In genomic region chr7:35818513-35818912, GRCh38 we compare ENCODE assay signal across 18 cellular contexts. TPM values are rescaled to one million over a fixed set of nuclear protein-coding genes. Genes with fewer than 3 reads are reported as not detected.
DNase-seq lines count a peak whose midpoint lies in the region; ATAC-seq and TF ChIP-seq lines count a peak whose summit lies in the region.
"Had no signal": no experiment of that assay in that cellular context is flagged by ENCODE, and none has a peak within 500 bp of the region (broad histone marks: within the 10 kb centered on the region; RNA-seq: fewer than 3 reads in every experiment).

No MANE protein-coding gene starts in this region.

- H3K27ac Mint-ChIP-seq in CD8-positive, alpha-beta T cell, result peak overlapping the region; percentile 17
- H3K27ac Mint-ChIP-seq in H9 (peak overlapping the region in 2 of 3 experiments; percentile 8 to 37; a peak in 2 of 7 replicates), progenitor cell of endocrine pancreas (peak overlapping the region; percentile 3)
- H3K27ac Mint-ChIP-seq in activated naive CD8-positive, alpha-beta T cell treated with anti-CD3 and anti-CD28 coated beads for 36 hours, result peak overlapping the region; percentile 86

- no peaks in the 10 kb centered on the region for H3K27me3 ChIP-seq in CD8-positive, alpha-beta T cell (ENCODE audit: insufficient read depth, low read length)
- no peaks in the 10 kb centered on the region for H3K27me3 ChIP-seq in H9 (ENCODE audit: insufficient read depth, low read length)
- H3K27me3 ChIP-seq: heart right ventricle had no signal

- H3K9ac ChIP-seq in H9 (ENCODE audit: extremely low read depth, insufficient read length, low read length), result no peak overlapping the region

- H3K27me3 Mint-ChIP-seq in CD8-positive, alpha-beta T cell (ENCODE audit: low read depth), result no peaks in the 10 kb centered on the region
- H3K27me3 Mint-ChIP-seq in H9 (ENCODE audit: low read depth) (no peaks in the 10 kb centered on the region), progenitor cell of endocrine pancreas (no peaks in the 10 kb centered on the region)
- H3K27me3 Mint-ChIP-seq in activated naive CD8-positive, alpha-beta T cell treated with anti-CD3 and anti-CD28 coated beads for 36 hours, result no peaks in the 10 kb centered on the region

- POLR2A ChIA-PET in CD8-positive, alpha-beta T cell (lab: Charles Lee), result interaction anchor here (0.8 kb wide), 1 partner anchor 14 kb away, joined by 3 read pairs; no protein-coding TSS in a partner anchor

- H4K5ac ChIP-seq in H9 (ENCODE audit: insufficient read length, low read depth, low read length), result no peak overlapping the region

- no peak overlapping the region for H3K4me3 ChIP-seq in CD8-positive, alpha-beta T cell (ENCODE audit: low read depth, low read length)
- H3K4me3 ChIP-seq: coronary artery, heart right ventricle had no signal

- no peak overlapping the region for H2BK120ac ChIP-seq in H9 (ENCODE audit: low read depth, low read length, poor library complexity, severe bottlenecking)

- H3K23ac ChIP-seq in H9 (ENCODE audit: insufficient read length, low read depth, low read length), result no peak overlapping the region

- no peak overlapping the region for H3T11ph ChIP-seq in H9 (ENCODE audit: low read length)

- no peak for TF ChIP-seq CTCF in CD8-positive, alpha-beta T cell (IDR thresholded peaks at IDR 0.05)
- TF ChIP-seq CTCF in H9 (conservative IDR thresholded peaks at IDR 0.05) (no peak), progenitor cell of endocrine pancreas (IDR thresholded peaks at IDR 0.05; ENCODE audit: unreplicated experiment) (no peak), omental fat pad (IDR thresholded peaks at IDR 0.05) (no peak)

- DNase-seq in CD8-positive, alpha-beta T cell, result no peak
- no peak for DNase-seq in H9
- no peak for DNase-seq in activated naive CD8-positive, alpha-beta T cell treated with anti-CD3 and anti-CD28 coated beads for 36 hours
- no peak for DNase-seq in progenitor cell of endocrine pancreas (ENCODE audit: low spot score, unreplicated experiment)
- DNase-seq in LoVo (ENCODE audit: low spot score), result no peak
- DNase-seq in stimulated activated CD4-positive, alpha-beta T cell treated with anti-CD3 and anti-CD28 coated beads, Interleukin-15, amount 100 ng/mL, for 24 hours, result no peak
- no peak for DNase-seq in omental fat pad (ENCODE audit: low spot score)
- DNase-seq: activated CD4-positive, alpha-beta T cell treated with anti-CD3 and anti-CD28 coated beads for 4 hours; heart right ventricle; NCI-H1092 treated with DMSO at 0.1 percent for 48 hours; NCI-H2029 treated with DMSO at 0.1 percent for 48 hours; NCI-H446 treated with DMSO at 0.1 percent for 48 hours; stimulated activated CD4-positive, alpha-beta T cell treated with anti-CD3 and anti-CD28 coated beads, Interleukin-2, amount 100 ng/mL, for 24 hours; T-helper 9 cell; trophoblast cell had no signal

- H3K36me3 ChIP-seq in CD8-positive, alpha-beta T cell (ENCODE audit: insufficient read depth, low read length), result no peaks in the 10 kb centered on the region
- H3K36me3 ChIP-seq: heart right ventricle had no signal

- peaks cover 5% of the 10 kb centered on the region for H3K9me3 ChIP-seq in CD8-positive, alpha-beta T cell (ENCODE audit: low read length)
- no peaks in the 10 kb centered on the region for H3K9me3 ChIP-seq in H9 (ENCODE audit: control insufficient read depth, low read depth, low read length)

- no peak for ATAC-seq in CD8-positive, alpha-beta T cell
- ATAC-seq in omental fat pad (ENCODE audit: low FRiP score), result no peak
- ATAC-seq: HCT116, heart right ventricle, left lobe of liver had no signal

- no peak overlapping the region for H3K18ac ChIP-seq in H9 (ENCODE audit: insufficient read length, low read depth, low read length)

- H3K56ac ChIP-seq in H9 (ENCODE audit: insufficient read length, low read depth, low read length), result no peak overlapping the region

- peaks cover 18% of the 10 kb centered on the region for H3K4me1 ChIP-seq in CD8-positive, alpha-beta T cell (ENCODE audit: insufficient read depth, low read length)
- no peaks in the 10 kb centered on the region; the same call in 1 of the 2 replicates for H3K4me1 ChIP-seq in H9 (ENCODE audit: insufficient read depth, low read length)

- peaks cover 7% of the 10 kb centered on the region for H3K79me1 ChIP-seq in H9 (ENCODE audit: insufficient read depth, low read depth, low read length, poor library complexity, severe bottlenecking)

- no peak overlapping the region for H3K27ac ChIP-seq in CD8-positive, alpha-beta T cell (ENCODE audit: low read depth, low read length)
- no peak overlapping the region for H3K27ac ChIP-seq in H9 (ENCODE audit: insufficient read length, low read depth, low read length)
- H3K27ac ChIP-seq: coronary artery, heart right ventricle had no signal

- H3K4me1 Mint-ChIP-seq in CD8-positive, alpha-beta T cell (ENCODE audit: low read depth), result peaks cover 75% of the 10 kb centered on the region
- H3K4me1 Mint-ChIP-seq in H9, result peaks cover 46% of the 10 kb centered on the region in 2 experiments
- H3K4me1 Mint-ChIP-seq in activated naive CD8-positive, alpha-beta T cell treated with anti-CD3 and anti-CD28 coated beads for 36 hours, result peaks cover 65% of the 10 kb centered on the region
- peaks cover 15% of the 10 kb centered on the region for H3K4me1 Mint-ChIP-seq in progenitor cell of endocrine pancreas (ENCODE audit: low read depth)

- H2AFZ ChIP-seq in H9 (ENCODE audit: low read length), result no peak overlapping the region

- no peaks in the 10 kb centered on the region for H4K20me1 ChIP-seq in H9 (ENCODE audit: control insufficient read depth, insufficient read depth, insufficient read length)

- intact Hi-C loops in CD8-positive, alpha-beta T cell (cut with DNase I, micrococcal nuclease), result loop anchor here in 1 of 2 experiments (2.0 to 10.0 kb wide), 2 partner anchors 14 to 1656 kb away; no protein-coding TSS in a partner anchor

- peak overlapping the region; percentile 29 for H3K4me3 Mint-ChIP-seq in CD8-positive, alpha-beta T cell
- H3K4me3 Mint-ChIP-seq in H9, result no peak overlapping the region
- peak overlapping the region; percentile 35 for H3K4me3 Mint-ChIP-seq in activated naive CD8-positive, alpha-beta T cell treated with anti-CD3 and anti-CD28 coated beads for 36 hours
- H3K4me3 Mint-ChIP-seq in progenitor cell of endocrine pancreas (ENCODE audit: low read depth), result no peak overlapping the region

- no peak overlapping the region for H3K4me2 ChIP-seq in H9 (ENCODE audit: insufficient read depth, insufficient read length, low read length)

- H3K23me2 ChIP-seq in H9 (ENCODE audit: insufficient read length, low read depth, low read length, poor library complexity, severe bottlenecking), result no peaks in the 10 kb centered on the region

- no peak overlapping the region for H2BK12ac ChIP-seq in H9 (ENCODE audit: insufficient read length, low read depth, low read length)

- no peak overlapping the region for H4K8ac ChIP-seq in H9 (replicated peaks; ENCODE audit: insufficient read length, low read depth, low read length)

- H3K4ac ChIP-seq in H9 (ENCODE audit: low read depth, low read length), result no peak overlapping the region

- peaks cover 46% of the 10 kb centered on the region; the same call in 1 of the 2 replicates for H3K79me2 ChIP-seq in H9 (ENCODE audit: insufficient read depth, low read length)

- H2BK20ac ChIP-seq in H9 (ENCODE audit: low read depth, low read length, poor library complexity, severe bottlenecking), result no peak overlapping the region

- CTCF ChIA-PET in CD8-positive, alpha-beta T cell (lab: Charles Lee), result no interaction called here

- peaks cover 67% of the 10 kb centered on the region for H3K36me3 Mint-ChIP-seq in CD8-positive, alpha-beta T cell
- peaks cover 2 to 27% (median 17%) of the 10 kb centered on the region in 3 experiments; a peak in 6 of 7 replicates for H3K36me3 Mint-ChIP-seq in H9 (ENCODE audit: insufficient read depth in 1 of 3, low read depth in 3 of 3)
- peaks cover 79% of the 10 kb centered on the region for H3K36me3 Mint-ChIP-seq in activated naive CD8-positive, alpha-beta T cell treated with anti-CD3 and anti-CD28 coated beads for 36 hours
- H3K36me3 Mint-ChIP-seq in progenitor cell of endocrine pancreas (ENCODE audit: insufficient read depth), result peaks cover 21% of the 10 kb centered on the region

- H2BK15ac ChIP-seq in H9 (ENCODE audit: low read depth, low read length), result no peak overlapping the region

- H3K14ac ChIP-seq in H9 (ENCODE audit: insufficient read depth, low read length), result no peak overlapping the region

- no peak overlapping the region for H2AK5ac ChIP-seq in H9 (ENCODE audit: insufficient read length, low read length)

- no peak overlapping the region for H4K91ac ChIP-seq in H9 (ENCODE audit: insufficient read length, low read depth, low read length)

- peaks cover 40% of the 10 kb centered on the region for H3K9me3 Mint-ChIP-seq in CD8-positive, alpha-beta T cell
- H3K9me3 Mint-ChIP-seq in H9 (peaks cover 7 to 23% of the 10 kb centered on the region in 2 experiments; a peak in 4 of 5 replicates), progenitor cell of endocrine pancreas (ENCODE audit: low read depth) (peaks cover 39% of the 10 kb centered on the region)
- peaks cover 43% of the 10 kb centered on the region for H3K9me3 Mint-ChIP-seq in activated naive CD8-positive, alpha-beta T cell treated with anti-CD3 and anti-CD28 coated beads for 36 hours

- no peak overlapping the region for H2BK5ac ChIP-seq in H9 (ENCODE audit: insufficient read length, low read length)

RNA-seq across cellular contexts. Expression of gene SEPTIN7, which starts 17.7 kb away (rescaled TPM):
- total RNA-seq in CD8-positive, alpha-beta T cell, result 100 to 1,000 TPM; 185 to 190 TPM
- total RNA-seq in H9 (2021), result 184 and 188 TPM in 2 replicates
- total RNA-seq in activated naive CD8-positive, alpha-beta T cell treated with anti-CD3 and anti-CD28 coated beads for 36 hours, result 100 to 1,000 TPM; 245 to 256 TPM
- total RNA-seq in progenitor cell of endocrine pancreas, result 174 and 175 TPM in 2 replicates
- 100 to 1,000 TPM; 157 to 252 (median 192) TPM for total RNA-seq in omental fat pad

Comparison
In these comparisons a context has a peak if more than half of its experiments do, and no peak if none do; other contexts are left out.
1. H3K27ac Mint-ChIP-seq: peak in every context shown above with its lines; median percentile 86 in activated naive CD8-positive, alpha-beta T cell treated with anti-CD3 and anti-CD28 coated beads for 36 hours; 22 in H9; 17 in CD8-positive, alpha-beta T cell; 3 in progenitor cell of endocrine pancreas.
2. H3K4me3 Mint-ChIP-seq: peak in CD8-positive, alpha-beta T cell (single experiment) and activated naive CD8-positive, alpha-beta T cell treated with anti-CD3 and anti-CD28 coated beads for 36 hours (single experiment); none in H9 (0 of 2) and progenitor cell of endocrine pancreas (single experiment).